5 cellular contexts compared by ENCODE assay signal in genomic region chr16:1230471-1231212, GRCh38. TPM values are rescaled to one million over a fixed set of nuclear protein-coding genes. Genes with fewer than 3 reads are reported as not detected.
"Had no signal": no experiment of that assay in that cellular context is flagged by ENCODE, and none has a peak within 500 bp of the region (broad histone marks: within the 10 kb centered on the region; RNA-seq: fewer than 3 reads in every experiment).

No MANE protein-coding gene starts in this region.

RNA-seq across cellular contexts. Expression of gene TPSB2, which starts 0.7 kb away (rescaled TPM):
- total RNA-seq: GM23338, H1, H9, HT-29, IMR-90 had no signal
- polyA plus RNA-seq: IMR-90 had no signal

RNA-seq across cellular contexts. Expression of gene TPSG1, which starts 5.6 kb away (rescaled TPM):
- total RNA-seq: GM23338, H1, H9, IMR-90 had no signal
- polyA plus RNA-seq: H1, IMR-90 had no signal

RNA-seq across cellular contexts. Expression of gene TPSAB1, which starts 9.9 kb away (rescaled TPM):
- total RNA-seq: GM23338, H1, H9, HT-29, IMR-90 had no signal
- polyA plus RNA-seq: GM23338, IMR-90 had no signal

RNA-seq across cellular contexts. Expression of gene TPSD1, which starts 25.2 kb away (rescaled TPM):
- total RNA-seq: H1, H9, HT-29, IMR-90 had no signal
- polyA plus RNA-seq: GM23338, IMR-90 had no signal
